Comparison of ENCODE assay signal across 12 cellular contexts in genomic region chr17:28174352-28175046, GRCh38.
DNase-seq lines count a peak whose midpoint lies in the region; ATAC-seq lines count a peak whose summit lies in the region.
"Had no signal": no experiment of that assay in that cellular context is flagged by ENCODE, and none has a peak within 500 bp of the region (broad histone marks: within the 10 kb centered on the region; RNA-seq: fewer than 3 reads in every experiment).

No MANE protein-coding gene starts in this region.

- ATAC-seq in GM21526 (IDR thresholded peaks at IDR 0.05; ENCODE audit: low FRiP score, unreplicated experiment) (no peak), esophagus mucosa (no peak)

- DNase-seq in NCI-H1417 (lab: John Stamatoyannopoulos, UW): peak in 2 of 3 experiments; percentile 27 to 93
- DNase-seq in NCI-H1417 treated with DMSO at 0.1 percent for 48 hours (lab: John Stamatoyannopoulos, UW): no peak
- peak; percentile 27 for DNase-seq in RKO (ENCODE audit: low spot score)
- peak; percentile 29 for DNase-seq in central memory CD4-positive, alpha-beta T cell
- DNase-seq in stimulated activated CD8-positive, alpha-beta memory T cell treated with anti-CD3 and anti-CD28 coated beads, Interleukin-4, amount 100 ng/mL, for 24 hours (ENCODE audit: low read depth): peak; percentile 5
- no peak for DNase-seq in putamen (ENCODE audit: low spot score)
- DNase-seq: 8988T, foreskin melanocyte, Karpas-422, naive B cell had no signal

Comparison
In these comparisons a context has a peak if more than half of its experiments do, and no peak if none do; other contexts are left out.
1. DNase-seq: peak in NCI-H1417 (2 of 3), RKO (single experiment), central memory CD4-positive, alpha-beta T cell (single experiment) and stimulated activated CD8-positive, alpha-beta memory T cell treated with anti-CD3 and anti-CD28 coated beads, Interleukin-4, amount 100 ng/mL, for 24 hours (single experiment); none in NCI-H1417 treated with DMSO at 0.1 percent for 48 hours (single experiment) and putamen (single experiment).